In the genomic region with DNA sequence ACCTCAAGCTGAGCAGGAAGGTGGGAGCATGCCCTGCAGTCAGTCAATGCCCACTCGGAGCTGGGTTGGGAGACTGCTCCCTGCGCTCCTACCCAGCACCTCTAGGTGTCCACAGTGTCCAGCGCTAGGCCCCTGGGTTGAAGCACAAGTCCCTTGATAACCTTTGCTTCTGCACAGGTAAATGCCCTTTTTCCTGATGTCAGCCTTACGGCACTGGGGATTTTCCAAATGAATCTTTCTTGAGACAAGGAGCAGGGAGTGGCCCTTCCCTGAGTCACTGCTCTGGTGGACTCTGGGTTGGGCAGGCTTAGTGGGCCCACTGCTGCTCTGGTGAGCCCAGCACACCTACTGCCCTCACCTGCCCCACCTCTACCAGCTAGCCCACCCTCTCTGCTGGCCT, we compare ENCODE assay signal across 13 cellular contexts.
A peak's percentile ranks its signal among the peaks of the same experiment; 100 is the strongest.
DNase-seq lines count a peak whose midpoint lies in the region; ATAC-seq, FAIRE-seq and TF ChIP-seq lines count a peak whose summit lies in the region.
"Had no signal": no experiment of that assay in that cellular context is flagged by ENCODE, and none has a peak within 500 bp of the region (broad histone marks: within the 10 kb centered on the region; RNA-seq: fewer than 3 reads in every experiment).

No MANE protein-coding gene starts in this region.

- FAIRE-seq in pancreas (lab: Jason Lieb, UNC) = no peak
- FAIRE-seq in GM12891 (lab: Jason Lieb, UNC) = no peak
- FAIRE-seq: frontal cortex had no signal

- ATAC-seq in pancreas = peak in 3 of 4 donors; percentile 43 to 85 (median 60)

- H3K27me3 ChIP-seq in pancreas = no peaks in the 10 kb centered on the region
- H3K27me3 ChIP-seq: tibial artery had no signal

- no peak overlapping the region for H3K4me3 Mint-ChIP-seq in activated CD4-positive, alpha-beta T cell treated with anti-CD3 and anti-CD28 coated beads, Interleukin-2, amount 10 ng/mL, durations not matched to agents 24 days and 14 days
- H3K4me3 Mint-ChIP-seq: activated naive CD8-positive, alpha-beta T cell treated with anti-CD3 and anti-CD28 coated beads for 36 hours had no signal

- H3K27ac ChIP-seq in pancreas = no peak overlapping the region
- H3K27ac ChIP-seq: tibial artery had no signal

- WGBS in pancreas, 2 donors = 70 to 76% methylated on average over 4 of the region's 4 CpGs

- H3K9me3 Mint-ChIP-seq in activated CD4-positive, alpha-beta T cell treated with anti-CD3 and anti-CD28 coated beads, Interleukin-2, amount 10 ng/mL, durations not matched to agents 24 days and 14 days = no peaks in the 10 kb centered on the region
- H3K9me3 Mint-ChIP-seq: activated naive CD8-positive, alpha-beta T cell treated with anti-CD3 and anti-CD28 coated beads for 36 hours had no signal

- no peak overlapping the region for H3K27ac Mint-ChIP-seq in activated CD4-positive, alpha-beta T cell treated with anti-CD3 and anti-CD28 coated beads, Interleukin-2, amount 10 ng/mL, durations not matched to agents 24 days and 14 days
- H3K27ac Mint-ChIP-seq: activated naive CD8-positive, alpha-beta T cell treated with anti-CD3 and anti-CD28 coated beads for 36 hours had no signal

- intact Hi-C loops in pancreas (cut with DNase I) = loop anchor here in 2 of 3 donors (5.0 to 10.0 kb wide), 2 partner anchors 198 to 200 kb away; no protein-coding TSS in a partner anchor
- intact Hi-C loops in activated CD4-positive, alpha-beta T cell treated with anti-CD3 and anti-CD28 coated beads, Interleukin-2, amount 10 ng/mL, durations not matched to agents 24 days and 14 days (cut with micrococcal nuclease) = no loop called here

- H3K9me3 ChIP-seq in pancreas = no peaks in the 10 kb centered on the region
- H3K9me3 ChIP-seq: tibial artery had no signal

- no peak for TF ChIP-seq POLR2A in GM12891 (IDR thresholded peaks at IDR 0.05; ENCODE audit: low read depth, low read length)

- H3K36me3 Mint-ChIP-seq in activated CD4-positive, alpha-beta T cell treated with anti-CD3 and anti-CD28 coated beads, Interleukin-2, amount 10 ng/mL, durations not matched to agents 24 days and 14 days (ENCODE audit: low read depth) = no peaks in the 10 kb centered on the region
- H3K36me3 Mint-ChIP-seq: activated naive CD8-positive, alpha-beta T cell treated with anti-CD3 and anti-CD28 coated beads for 36 hours had no signal

- H3K36me3 ChIP-seq in pancreas = no peaks in the 10 kb centered on the region
- H3K36me3 ChIP-seq: tibial artery had no signal

- no peaks in the 10 kb centered on the region for H3K27me3 Mint-ChIP-seq in activated CD4-positive, alpha-beta T cell treated with anti-CD3 and anti-CD28 coated beads, Interleukin-2, amount 10 ng/mL, durations not matched to agents 24 days and 14 days
- H3K27me3 Mint-ChIP-seq: activated naive CD8-positive, alpha-beta T cell treated with anti-CD3 and anti-CD28 coated beads for 36 hours had no signal

- H3K4me1 ChIP-seq in pancreas = no peaks in the 10 kb centered on the region

- TF ChIP-seq CTCF in fibroblast of villous mesenchyme (IDR thresholded peaks at IDR 0.05; ENCODE audit: insufficient read depth, low read depth, low read length) (peak; percentile 15), pancreas (IDR thresholded peaks at IDR 0.05) (no peak)

- DNase-seq in DMS 273 (lab: John Stamatoyannopoulos, UW; ENCODE audit: unreplicated experiment) = peak; percentile 10
- DNase-seq in DMS 273 treated with DMSO at 0.1 percent for 48 hours (lab: John Stamatoyannopoulos, UW) = no peak
- peak; percentile 25 for DNase-seq in NCI-H226
- DNase-seq in fibroblast of villous mesenchyme (ENCODE audit: low read depth) = no peak
- DNase-seq in pancreas = no peak
- no peak for DNase-seq in activated CD4-positive, alpha-beta T cell treated with anti-CD3 and anti-CD28 coated beads, Interleukin-2, amount 10 ng/mL, durations not matched to agents 24 days and 14 days
- no peak for DNase-seq in DMS79 treated with DMSO at 0.1 percent for 48 hours (lab: John Stamatoyannopoulos, UW)
- no peak for DNase-seq in GM12891 (ENCODE audit: insufficient read length, low spot score)
- DNase-seq: activated naive CD8-positive, alpha-beta T cell treated with anti-CD3 and anti-CD28 coated beads for 36 hours; DND-41; NCI-H2081 treated with DMSO at 0.1 percent for 48 hours; tibial artery had no signal

- no peak overlapping the region for H3K4me3 ChIP-seq in fibroblast of villous mesenchyme (ENCODE audit: low read depth, low read length)
- H3K4me3 ChIP-seq in pancreas = no peak overlapping the region
- H3K4me3 ChIP-seq: tibial artery had no signal

- no peaks in the 10 kb centered on the region for H3K4me1 Mint-ChIP-seq in activated CD4-positive, alpha-beta T cell treated with anti-CD3 and anti-CD28 coated beads, Interleukin-2, amount 10 ng/mL, durations not matched to agents 24 days and 14 days
- H3K4me1 Mint-ChIP-seq: activated naive CD8-positive, alpha-beta T cell treated with anti-CD3 and anti-CD28 coated beads for 36 hours had no signal

TF ChIP-seq in GM12891, 5 proteins besides CTCF, POLR2A, EP300 and RAD21:
- TF ChIP-seq TAF1 (IDR thresholded peaks at IDR 0.05; ENCODE audit: low read depth, low read length) (no peak), POU2F2 (IDR thresholded peaks at IDR 0.05; ENCODE audit: low read depth, low read length) (no peak), SPI1 (IDR thresholded peaks at IDR 0.05; ENCODE audit: low read depth, low read length) (no peak), POLR2AphosphoS5 (IDR thresholded peaks at IDR 0.05; ENCODE audit: low read depth, low read length) (no peak), PAX5 (IDR thresholded peaks at IDR 0.05; ENCODE audit: insufficient read depth, low read length, severe bottlenecking) (no peak)

Comparison
In these comparisons a context has a peak if more than half of its experiments do, and no peak if none do; other contexts are left out.
1. DNase-seq: peak in DMS 273 (single experiment) and NCI-H226 (single experiment); none in DMS 273 treated with DMSO at 0.1 percent for 48 hours (single experiment), fibroblast of villous mesenchyme (single experiment), pancreas (0 of 6), activated CD4-positive, alpha-beta T cell treated with anti-CD3 and anti-CD28 coated beads, Interleukin-2, amount 10 ng/mL, durations not matched to agents 24 days and 14 days (single experiment), DMS79 treated with DMSO at 0.1 percent for 48 hours (single experiment) and GM12891 (single experiment).